8 cellular contexts compared by ENCODE assay signal in genomic region chr11:68838572-68838964, GRCh38. TPM values are rescaled to one million over a fixed set of nuclear protein-coding genes. Genes with fewer than 3 reads are reported as not detected.
A peak's percentile ranks its signal among the peaks of the same experiment; 100 is the strongest.
DNase-seq lines count a peak whose midpoint lies in the region; ATAC-seq lines count a peak whose summit lies in the region.

No MANE protein-coding gene starts in this region.

- no peak for ATAC-seq in stimulated activated naive B cell treated with anti-CD40 and anti-IgM and Interleukin-4, amounts not matched to agents 10 μg/mL and 1 μg/mL and 100 μg/mL, for 72 hours (replicated peaks)
- no peak for ATAC-seq in GM18868 (IDR thresholded peaks at IDR 0.05; ENCODE audit: unreplicated experiment)
- ATAC-seq in HG02763 (IDR thresholded peaks at IDR 0.05; ENCODE audit: unreplicated experiment): no peak

- peak overlapping the region; percentile 80 for H3K4me3 Mint-ChIP-seq in activated naive CD4-positive, alpha-beta T cell treated with anti-CD3 and anti-CD28 coated beads, Interleukin-2, amount 10 ng/mL, durations not matched to agents 7 days and 5 days
- peak overlapping the region; percentile 82 to 86 for H3K4me3 Mint-ChIP-seq in stimulated activated naive B cell treated with anti-CD40 and anti-IgM and Interleukin-4, amounts not matched to agents 10 μg/mL and 1 μg/mL and 100 μg/mL, for 72 hours

- peaks cover 66% of the 10 kb centered on the region for H3K27me3 ChIP-seq in iPS-18a (ENCODE audit: control insufficient read depth, insufficient read depth, low read length)

- peak overlapping the region; percentile 17 for H3K9ac ChIP-seq in iPS-18a (ENCODE audit: low read length)

- peaks cover 22% of the 10 kb centered on the region for H3K4me1 ChIP-seq in iPS-18a (ENCODE audit: control insufficient read depth, low read depth, low read length)

- H3K27ac Mint-ChIP-seq in activated naive CD4-positive, alpha-beta T cell treated with anti-CD3 and anti-CD28 coated beads, Interleukin-2, amount 10 ng/mL, durations not matched to agents 7 days and 5 days: peak overlapping the region; percentile 96
- H3K27ac Mint-ChIP-seq in stimulated activated naive B cell treated with anti-CD40 and anti-IgM and Interleukin-4, amounts not matched to agents 10 μg/mL and 1 μg/mL and 100 μg/mL, for 72 hours: peak overlapping the region; percentile 91

- H3K36me3 Mint-ChIP-seq in activated naive CD4-positive, alpha-beta T cell treated with anti-CD3 and anti-CD28 coated beads, Interleukin-2, amount 10 ng/mL, durations not matched to agents 7 days and 5 days: peaks cover 5% of the 10 kb centered on the region
- peaks cover 0 to 3% of the 10 kb centered on the region in 2 donors for H3K36me3 Mint-ChIP-seq in stimulated activated naive B cell treated with anti-CD40 and anti-IgM and Interleukin-4, amounts not matched to agents 10 μg/mL and 1 μg/mL and 100 μg/mL, for 72 hours

- CTCF ChIA-PET in activated naive CD4-positive, alpha-beta T cell treated with anti-CD3 and anti-CD28 coated beads, Interleukin-2, amount 10 ng/mL, durations not matched to agents 7 days and 5 days (lab: Charles Lee): interaction anchor here (0.6 to 0.7 kb wide), 3 partner anchors 39 to 186 kb away, joined by 3 to 5 read pairs (median 3); no protein-coding TSS in a partner anchor

- H3K27me3 Mint-ChIP-seq in activated naive CD4-positive, alpha-beta T cell treated with anti-CD3 and anti-CD28 coated beads, Interleukin-2, amount 10 ng/mL, durations not matched to agents 7 days and 5 days: peaks cover 3% of the 10 kb centered on the region
- H3K27me3 Mint-ChIP-seq in stimulated activated naive B cell treated with anti-CD40 and anti-IgM and Interleukin-4, amounts not matched to agents 10 μg/mL and 1 μg/mL and 100 μg/mL, for 72 hours: no peaks in the 10 kb centered on the region

- no peak overlapping the region for H3K27ac ChIP-seq in iPS-18a (ENCODE audit: low read length)

- DNase-seq in NOMO-1 treated with DMSO at 0.1 percent for 48 hours (lab: John Stamatoyannopoulos, UW; ENCODE audit: unreplicated experiment) (peak; percentile 9), NOMO-1 treated with dmso at 0.1 percent for 144 hours (lab: John Stamatoyannopoulos, UW; ENCODE audit: unreplicated experiment) (no peak), mesenteric fat pad (ENCODE audit: low spot score) (no peak)
- DNase-seq in activated naive CD4-positive, alpha-beta T cell treated with anti-CD3 and anti-CD28 coated beads, Interleukin-2, amount 10 ng/mL, durations not matched to agents 7 days and 5 days: peak; percentile 55
- DNase-seq in stimulated activated naive B cell treated with anti-CD40 and anti-IgM and Interleukin-4, amounts not matched to agents 10 μg/mL and 1 μg/mL and 100 μg/mL, for 72 hours: no peak

- peaks cover 65% of the 10 kb centered on the region for H3K4me1 Mint-ChIP-seq in activated naive CD4-positive, alpha-beta T cell treated with anti-CD3 and anti-CD28 coated beads, Interleukin-2, amount 10 ng/mL, durations not matched to agents 7 days and 5 days
- peaks cover 21 to 51% of the 10 kb centered on the region in 2 donors for H3K4me1 Mint-ChIP-seq in stimulated activated naive B cell treated with anti-CD40 and anti-IgM and Interleukin-4, amounts not matched to agents 10 μg/mL and 1 μg/mL and 100 μg/mL, for 72 hours

- no peaks in the 10 kb centered on the region for H3K9me3 Mint-ChIP-seq in activated naive CD4-positive, alpha-beta T cell treated with anti-CD3 and anti-CD28 coated beads, Interleukin-2, amount 10 ng/mL, durations not matched to agents 7 days and 5 days
- no peaks in the 10 kb centered on the region for H3K9me3 Mint-ChIP-seq in stimulated activated naive B cell treated with anti-CD40 and anti-IgM and Interleukin-4, amounts not matched to agents 10 μg/mL and 1 μg/mL and 100 μg/mL, for 72 hours

- no peaks in the 10 kb centered on the region for H3K36me3 ChIP-seq in iPS-18a (ENCODE audit: control insufficient read depth, low read depth, low read length)

- no peaks in the 10 kb centered on the region for H3K9me3 ChIP-seq in iPS-18a (ENCODE audit: control insufficient read depth, low read depth, low read length)

- H3K4me3 ChIP-seq in iPS-18a (ENCODE audit: low read length): peak overlapping the region; percentile 74

RNA-seq across cellular contexts. Expression of gene CPT1A, which starts 3.1 kb away (rescaled TPM):
- 51.9 TPM for total RNA-seq in mesenteric fat pad

Comparison
In these comparisons a context has a peak if more than half of its experiments do, and no peak if none do; other contexts are left out.
1. DNase-seq: peak in NOMO-1 treated with DMSO at 0.1 percent for 48 hours (single experiment) and activated naive CD4-positive, alpha-beta T cell treated with anti-CD3 and anti-CD28 coated beads, Interleukin-2, amount 10 ng/mL, durations not matched to agents 7 days and 5 days (single experiment); none in NOMO-1 treated with dmso at 0.1 percent for 144 hours (single experiment), stimulated activated naive B cell treated with anti-CD40 and anti-IgM and Interleukin-4, amounts not matched to agents 10 μg/mL and 1 μg/mL and 100 μg/mL, for 72 hours (single experiment) and mesenteric fat pad (single experiment).